In genomic region chr15:34341922-34342736, GRCh38 we compare ENCODE assay signal across 8 cellular contexts.
DNase-seq lines count a peak whose midpoint lies in the region; TF ChIP-seq lines count a peak whose summit lies in the region.

No MANE protein-coding gene starts in this region.

- H3K36me3 ChIP-seq in NT2/D1 (ENCODE audit: insufficient read depth, insufficient read length, low read length) (peaks cover 32% of the 10 kb centered on the region), parathyroid adenoma (ENCODE audit: control insufficient read depth, insufficient read depth, low read length) (no peaks in the 10 kb centered on the region)

- H3K4me1 ChIP-seq in NT2/D1 (ENCODE audit: insufficient read depth, insufficient read length) (peaks cover 2% of the 10 kb centered on the region), parathyroid adenoma (no peaks in the 10 kb centered on the region)

- TF ChIP-seq CTCF in parathyroid adenoma (IDR thresholded peaks at IDR 0.05), result no peak

- H3K9me3 ChIP-seq in NT2/D1 (ENCODE audit: insufficient read depth, low read length) (no peaks in the 10 kb centered on the region), parathyroid adenoma (ENCODE audit: control insufficient read depth, low read length) (no peaks in the 10 kb centered on the region)

- H3K27ac ChIP-seq in parathyroid adenoma, result no peak overlapping the region

- peak overlapping the region; percentile 51 for H3K4me2 ChIP-seq in parathyroid adenoma (ENCODE audit: low read length)

- DNase-seq in ELR (ENCODE audit: low read depth), result peak; percentile 15
- no peak for DNase-seq in NT2/D1 (ENCODE audit: low read depth, low spot score)
- DNase-seq in erythroblast (lab: John Stamatoyannopoulos, UW), result peak; percentile 56 to 61
- DNase-seq in foreskin melanocyte, result no peak
- no peak for DNase-seq in Ammon's horn (ENCODE audit: low spot score)
- DNase-seq in anterior cingulate cortex (lab: John Stamatoyannopoulos, UW), result no peak
- DNase-seq in activated CD4-positive, alpha-beta T cell treated with anti-CD3 and anti-CD28 coated beads for 48 hours, result no peak

- no peaks in the 10 kb centered on the region for H3K79me2 ChIP-seq in parathyroid adenoma

- H3K4me3 ChIP-seq in NT2/D1 (ENCODE audit: insufficient read length, low read depth) (peak overlapping the region; percentile 69), parathyroid adenoma (ENCODE audit: low read depth, low read length) (peak overlapping the region; percentile 69)

- peaks cover 2% of the 10 kb centered on the region for H3K27me3 ChIP-seq in NT2/D1 (ENCODE audit: insufficient read depth, insufficient read length)
- H3K27me3 ChIP-seq in parathyroid adenoma (ENCODE audit: control insufficient read depth, insufficient read depth, low read length), result no peaks in the 10 kb centered on the region

- peak overlapping the region; percentile 71 for H3K9ac ChIP-seq in NT2/D1 (ENCODE audit: insufficient read length, low read depth)
- H3K9ac ChIP-seq in parathyroid adenoma, result no peak overlapping the region

- peak overlapping the region; percentile 80 for H2AFZ ChIP-seq in parathyroid adenoma

- TF ChIP-seq POLR2A in erythroblast (IDR thresholded peaks at IDR 0.05; ENCODE audit: low read length), result no peak

Comparison
In these comparisons a context has a peak if more than half of its experiments do, and no peak if none do; other contexts are left out.
1. DNase-seq: peak in ELR (single experiment) and erythroblast (2 of 2); none in NT2/D1 (single experiment), foreskin melanocyte (single experiment), Ammon's horn (single experiment), anterior cingulate cortex (0 of 58) and activated CD4-positive, alpha-beta T cell treated with anti-CD3 and anti-CD28 coated beads for 48 hours (single experiment).